ENCODE assay signal across 17 cellular contexts in the genomic region with DNA sequence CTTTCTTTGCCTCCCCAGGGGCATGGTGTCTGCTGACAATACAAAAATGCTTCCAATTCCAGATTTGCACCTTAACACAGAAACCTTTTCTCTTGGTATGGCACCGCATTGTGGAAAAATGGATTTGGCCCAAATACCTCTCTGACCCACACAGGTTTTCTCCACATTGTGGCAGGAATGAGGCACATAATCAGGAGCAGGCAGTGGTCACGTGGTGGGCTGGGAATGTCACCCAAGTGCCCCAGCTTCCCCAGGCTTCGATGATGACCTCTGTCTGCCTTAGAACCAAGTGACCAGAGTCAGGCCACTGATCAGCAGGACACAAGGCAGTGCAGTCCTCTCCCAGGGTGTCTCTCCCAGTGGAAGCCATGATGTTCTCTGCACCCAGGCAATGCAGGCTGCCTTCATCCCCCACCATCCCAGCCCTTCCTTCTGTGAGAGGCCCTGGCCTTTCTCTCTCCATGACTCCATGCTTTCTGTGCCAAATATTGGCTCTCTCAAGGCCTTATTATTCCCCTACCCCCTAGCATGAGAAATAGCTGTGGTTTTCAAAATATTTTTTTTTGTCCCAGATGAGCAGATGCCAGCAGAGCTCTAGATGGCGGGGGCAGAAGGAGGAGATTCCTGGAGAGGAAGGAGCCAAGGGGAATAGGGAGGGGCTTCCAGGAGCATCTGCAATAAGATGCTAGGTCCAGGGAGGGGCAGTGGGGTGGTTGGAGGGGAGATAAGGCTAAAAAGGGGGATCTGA.
A peak's percentile ranks its signal among the peaks of the same experiment; 100 is the strongest.
DNase-seq lines count a peak whose midpoint lies in the region; ATAC-seq and TF ChIP-seq lines count a peak whose summit lies in the region.
"Had no signal": no experiment of that assay in that cellular context is flagged by ENCODE, and none has a peak within 500 bp of the region (broad histone marks: within the 10 kb centered on the region; RNA-seq: fewer than 3 reads in every experiment).

No MANE protein-coding gene starts in this region.

- DNase-seq in ELR (ENCODE audit: low read depth) (peak; percentile 21), RWPE2 (ENCODE audit: low spot score) (no peak), fibroblast of mammary gland (ENCODE audit: low read depth) (peak; percentile 86), NCI-H1436 treated with DMSO at 0.1 percent for 48 hours (lab: John Stamatoyannopoulos, UW) (no peak), Peyer's patch (no peak)
- DNase-seq: activated CD8-positive, alpha-beta T cell treated with anti-CD3 and anti-CD28 coated beads for 36 hours; activated effector memory CD4-positive, alpha-beta T cell treated with Interleukin-2 at 50 U/mL for 16 hours; COR-L47; left ventricle myocardium inferior; NCI-H1417 treated with DMSO at 0.1 percent for 48 hours; NCI-H69; SIG-M5 had no signal

- no peak for TF ChIP-seq CTCF in RWPE2 (IDR thresholded peaks at IDR 0.05; ENCODE audit: poor library complexity, severe bottlenecking)
- no peak for TF ChIP-seq CTCF in fibroblast of mammary gland (conservative IDR thresholded peaks at IDR 0.05; ENCODE audit: control insufficient read depth, insufficient read depth, low read depth, low read length)
- no peak for TF ChIP-seq CTCF in Peyer's patch (IDR thresholded peaks at IDR 0.05)

- H3K27ac ChIP-seq in RWPE2 (ENCODE audit: poor library complexity, severe bottlenecking), result peak overlapping the region; percentile 98
- no peak overlapping the region for H3K27ac ChIP-seq in Peyer's patch
- H3K27ac ChIP-seq: left ventricle myocardium inferior had no signal

- H3K4me1 ChIP-seq in RWPE2 (ENCODE audit: insufficient read depth, poor library complexity, severe bottlenecking), result peaks cover 20% of the 10 kb centered on the region
- H3K4me1 ChIP-seq in skeletal muscle satellite cell (ENCODE audit: control insufficient read depth, insufficient read depth, low read length), result peaks cover 18% of the 10 kb centered on the region
- H3K4me1 ChIP-seq in Peyer's patch, result no peaks in the 10 kb centered on the region
- H3K4me1 ChIP-seq: left ventricle myocardium inferior had no signal

- no peak for ATAC-seq in RWPE2 (ENCODE audit: low read depth)
- no peak for ATAC-seq in HG03135 (IDR thresholded peaks at IDR 0.05; ENCODE audit: unreplicated experiment)
- ATAC-seq in GM19351 (IDR thresholded peaks at IDR 0.05; ENCODE audit: unreplicated experiment), result no peak
- ATAC-seq: activated CD8-positive, alpha-beta T cell treated with anti-CD3 and anti-CD28 coated beads for 36 hours; sciatic nerve had no signal

- H3K4me3 ChIP-seq in RWPE2 (ENCODE audit: severe bottlenecking) (no peak overlapping the region), fibroblast of mammary gland (ENCODE audit: control insufficient read depth, low read depth, low read length) (no peak overlapping the region), skeletal muscle satellite cell (ENCODE audit: low read length) (no peak overlapping the region), Peyer's patch (no peak overlapping the region)
- H3K4me3 ChIP-seq: hepatocyte, left ventricle myocardium inferior had no signal

- H3K4me2 ChIP-seq in skeletal muscle satellite cell (ENCODE audit: low read length), result no peak overlapping the region
- H3K4me2 ChIP-seq: hepatocyte had no signal

- peak overlapping the region; percentile 53 for H3K9ac ChIP-seq in skeletal muscle satellite cell (ENCODE audit: low read depth, low read length)

- no peak for TF ChIP-seq POLR2A in Peyer's patch (IDR thresholded peaks at IDR 0.05)

- no peaks in the 10 kb centered on the region for H3K36me3 ChIP-seq in RWPE2 (ENCODE audit: low read depth)
- H3K36me3 ChIP-seq in skeletal muscle satellite cell (ENCODE audit: insufficient read depth, low read length), result no peaks in the 10 kb centered on the region
- no peaks in the 10 kb centered on the region for H3K36me3 ChIP-seq in Peyer's patch
- H3K36me3 ChIP-seq: left ventricle myocardium inferior had no signal

- H3K9me3 ChIP-seq in RWPE2 (ENCODE audit: severe bottlenecking) (no peaks in the 10 kb centered on the region), skeletal muscle satellite cell (replicated peaks; ENCODE audit: low read length) (no peaks in the 10 kb centered on the region), Peyer's patch (no peaks in the 10 kb centered on the region)

- H3K27me3 ChIP-seq in RWPE2 (ENCODE audit: insufficient read depth, poor library complexity, severe bottlenecking), result no peaks in the 10 kb centered on the region
- peaks cover 23% of the 10 kb centered on the region for H3K27me3 ChIP-seq in skeletal muscle satellite cell (ENCODE audit: control insufficient read depth, insufficient read depth, low read length)
- no peaks in the 10 kb centered on the region for H3K27me3 ChIP-seq in Peyer's patch
- H3K27me3 ChIP-seq: hepatocyte had no signal

Comparison
In these comparisons a context has a peak if more than half of its experiments do, and no peak if none do; other contexts are left out.
1. DNase-seq: peak in ELR (single experiment) and fibroblast of mammary gland (single experiment); none in RWPE2 (single experiment), NCI-H1436 treated with DMSO at 0.1 percent for 48 hours (single experiment) and Peyer's patch (0 of 3).